In the genomic region with DNA sequence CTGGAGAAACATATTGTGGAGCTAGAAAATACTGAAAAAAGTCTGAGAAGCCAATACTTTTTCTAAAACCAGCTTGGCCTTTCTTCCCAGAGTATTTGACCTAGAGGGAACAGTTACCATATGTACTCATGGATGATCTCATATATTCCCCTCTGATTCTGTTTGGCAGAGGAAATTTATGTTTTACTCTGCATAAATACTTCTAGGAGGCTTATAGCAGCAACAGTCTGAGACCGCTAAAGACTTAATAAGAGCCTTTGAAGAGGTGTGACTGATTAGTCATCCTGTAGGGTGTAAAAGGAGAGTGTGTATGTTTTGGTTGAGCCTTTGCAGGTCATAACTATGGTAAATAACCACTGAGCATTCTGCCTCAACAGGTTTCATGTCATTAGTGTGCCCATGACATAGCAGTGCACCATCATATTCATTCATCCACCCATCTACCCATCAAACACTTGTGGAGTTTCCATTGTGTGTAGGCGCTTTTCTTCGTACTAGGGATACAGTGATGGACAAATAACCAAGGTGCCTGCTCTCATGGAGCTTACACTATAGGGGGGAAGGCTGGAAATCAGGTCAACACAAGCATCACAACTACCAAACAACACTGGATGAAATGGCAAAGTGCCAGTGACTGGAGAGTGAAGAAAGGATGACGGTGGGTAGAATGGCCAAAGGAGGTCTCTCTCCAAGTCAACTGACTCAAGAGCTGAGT, we compare ENCODE assay signal across 24 cellular contexts. TPM values are rescaled to one million over a fixed set of nuclear protein-coding genes. Genes with fewer than 3 reads are reported as not detected.
DNase-seq lines count a peak whose midpoint lies in the region; ATAC-seq and TF ChIP-seq lines count a peak whose summit lies in the region.
"Had no signal": no experiment of that assay in that cellular context is flagged by ENCODE, and none has a peak within 500 bp of the region (broad histone marks: within the 10 kb centered on the region; RNA-seq: fewer than 3 reads in every experiment).

No MANE protein-coding gene starts in this region.

- H2BK5ac ChIP-seq in IMR-90 (ENCODE audit: low read depth, low read length, poor library complexity, severe bottlenecking), result no peak overlapping the region

- no peaks in the 10 kb centered on the region for H3K9me3 ChIP-seq in IMR-90 (ENCODE audit: control insufficient read depth, insufficient read depth, low read length)
- H3K9me3 ChIP-seq: BLaER1 treated with 17β-estradiol and CSF1 and Interleukin-3, amounts not matched to agents 10 nM and 100 nM; breast epithelium; heart right ventricle; vagina had no signal

- TF ChIP-seq CTCF in IMR-90 (conservative IDR thresholded peaks at IDR 0.05; ENCODE audit: low read depth, low read length), result no peak
- no peak for TF ChIP-seq CTCF in natural killer cell (IDR thresholded peaks at IDR 0.05)

- no peak overlapping the region for H3K27ac ChIP-seq in IMR-90 (ENCODE audit: insufficient read depth, low read length)
- H3K27ac ChIP-seq: BLaER1 treated with 17β-estradiol and CSF1 and Interleukin-3, amounts not matched to agents 10 nM and 100 nM; breast epithelium; coronary artery; heart right ventricle; PC-9; vagina had no signal

- intact Hi-C loops in IMR-90 (cut with micrococcal nuclease), result no loop called here
- intact Hi-C loops in natural killer cell (cut with micrococcal nuclease), result no loop called here

- H3K4me3 ChIP-seq in IMR-90 (ENCODE audit: insufficient read depth, low read depth, low read length), result no peak overlapping the region
- H3K4me3 ChIP-seq: BLaER1 treated with 17β-estradiol and CSF1 and Interleukin-3, amounts not matched to agents 10 nM and 100 nM; breast epithelium; coronary artery; GM23338; heart right ventricle; PC-9; vagina had no signal

- no peaks in the 10 kb centered on the region for H3K36me3 ChIP-seq in IMR-90 (ENCODE audit: control insufficient read depth, insufficient read depth, low read length)
- H3K36me3 ChIP-seq: breast epithelium had no signal

- no peak overlapping the region for H3K56ac ChIP-seq in IMR-90 (ENCODE audit: extremely low read depth, insufficient read depth, low read length)

- peaks cover 71 to 84% of the 10 kb centered on the region in 2 donors for H3K4me1 Mint-ChIP-seq in natural killer cell
- H3K4me1 Mint-ChIP-seq: memory B cell; stimulated activated memory B cell treated with anti-CD40 and anti-IgM and Interleukin-4, amounts not matched to agents 10 μg/mL and 1 μg/mL and 100 μg/mL, for 72 hours had no signal

- H2AFZ ChIP-seq in IMR-90 (replicated peaks; ENCODE audit: low read length, poor library complexity), result no peak overlapping the region
- H2AFZ ChIP-seq: GM23338, PC-9 had no signal

- peak; percentile 77 for DNase-seq in DMS53 (lab: John Stamatoyannopoulos, UW)
- peak; percentile 72 for DNase-seq in IMR-90
- no peak for DNase-seq in natural killer cell
- no peak for DNase-seq in CD1c-positive myeloid dendritic cell (ENCODE audit: extremely low spot score)
- DNase-seq in T-helper 2 cell, result no peak
- DNase-seq in NCI-H345 treated with DMSO at 0.1 percent for 48 hours (lab: John Stamatoyannopoulos, UW; ENCODE audit: unreplicated experiment), result no peak
- DNase-seq: heart right ventricle; KBM-7; left cardiac atrium; NCI-H1436 treated with DMSO at 0.1 percent for 48 hours; NCI-H510A treated with DMSO at 0.1 percent for 48 hours; PC-9; SIG-M5; stimulated activated CD4-positive, alpha-beta T cell treated with anti-CD3 and anti-CD28 coated beads, Interleukin-2, amount 100 ng/mL, for 48 hours; T-cell had no signal

- in situ Hi-C loops in IMR-90 (cut with MboI; ENCODE audit: low sequenced_read_pairs), result loop anchor here (25.0 kb wide), 1 partner anchor 853 kb away; the partner anchor contains the start of gene FJX1

- H3K4me1 ChIP-seq in IMR-90 (ENCODE audit: control insufficient read depth, insufficient read depth, low read length), result peaks cover 19% of the 10 kb centered on the region
- H3K4me1 ChIP-seq: breast epithelium had no signal

- H3K4me2 ChIP-seq in IMR-90 (ENCODE audit: low read depth, low read length), result no peak overlapping the region
- H3K4me2 ChIP-seq: BLaER1 treated with 17β-estradiol and CSF1 and Interleukin-3, amounts not matched to agents 10 nM and 100 nM; GM23338; PC-9 had no signal

- H3K4me3 Mint-ChIP-seq in natural killer cell, result no peak overlapping the region
- H3K4me3 Mint-ChIP-seq: GM23338; memory B cell; stimulated activated memory B cell treated with anti-CD40 and anti-IgM and Interleukin-4, amounts not matched to agents 10 μg/mL and 1 μg/mL and 100 μg/mL, for 72 hours; T-cell had no signal

- no peaks in the 10 kb centered on the region for H3K27me3 ChIP-seq in IMR-90 (ENCODE audit: control insufficient read depth, insufficient read depth, low read length)
- H3K27me3 ChIP-seq: BLaER1 treated with 17β-estradiol and CSF1 and Interleukin-3, amounts not matched to agents 10 nM and 100 nM; breast epithelium; heart right ventricle; vagina had no signal

- H3K9me3 Mint-ChIP-seq in natural killer cell, result no peaks in the 10 kb centered on the region
- H3K9me3 Mint-ChIP-seq: GM23338; memory B cell; stimulated activated memory B cell treated with anti-CD40 and anti-IgM and Interleukin-4, amounts not matched to agents 10 μg/mL and 1 μg/mL and 100 μg/mL, for 72 hours; T-cell had no signal

- WGBS in IMR-90 (ENCODE audit: extremely low coverage in 2 of 2, insufficient read length in 1 of 2), 2 experiments, result no CpG with 5 or more reads among the region's 4 CpGs

- H3K18ac ChIP-seq in IMR-90 (ENCODE audit: low read depth, low read length), result no peak overlapping the region; the same call in 1 of the 2 replicates

- no peaks in the 10 kb centered on the region; a peak in 1 of 4 replicates for H3K79me1 ChIP-seq in IMR-90 (ENCODE audit: low read depth in 1 of 2, low read length in 2 of 2)

- peak overlapping the region; percentile 43 for H2BK120ac ChIP-seq in IMR-90 (ENCODE audit: low read depth, low read length)

- H2AK9ac ChIP-seq in IMR-90 (replicated peaks; ENCODE audit: low read depth, low read length, poor library complexity), result no peak overlapping the region

- H3K27me3 Mint-ChIP-seq in natural killer cell (ENCODE audit: low read depth in 2 of 2), result no peaks in the 10 kb centered on the region

- TF ChIP-seq RAD21 in IMR-90 (IDR thresholded peaks at IDR 0.05; ENCODE audit: low read length), result no peak

- H4K91ac ChIP-seq in IMR-90 (ENCODE audit: insufficient read depth, low read depth, low read length), result no peak overlapping the region; the same call in 1 of the 2 replicates

- no peaks in the 10 kb centered on the region for H4K20me1 ChIP-seq in IMR-90 (ENCODE audit: insufficient read depth, low read length)
- H4K20me1 ChIP-seq: BLaER1 treated with 17β-estradiol and CSF1 and Interleukin-3, amounts not matched to agents 10 nM and 100 nM had no signal

- no peak overlapping the region for H4K5ac ChIP-seq in IMR-90 (ENCODE audit: low read depth, low read length)

- H3K36me3 Mint-ChIP-seq in natural killer cell, result peaks cover 34% of the 10 kb centered on the region
- H3K36me3 Mint-ChIP-seq: stimulated activated memory B cell treated with anti-CD40 and anti-IgM and Interleukin-4, amounts not matched to agents 10 μg/mL and 1 μg/mL and 100 μg/mL, for 72 hours had no signal

- dilution Hi-C loops in IMR-90 (cut with HindIII; ENCODE audit: low sequenced_read_pairs, unreplicated experiment), result no loop called here

- H2BK20ac ChIP-seq in IMR-90 (ENCODE audit: low read depth, low read length), result peak overlapping the region; percentile 22; the same call in 1 of the 2 replicates

- peak overlapping the region; percentile 20; the same call in 1 of the 2 replicates for H2AK5ac ChIP-seq in IMR-90 (ENCODE audit: low read depth, low read length)

- H4K8ac ChIP-seq in IMR-90 (ENCODE audit: low read depth in 2 of 2, low read length in 2 of 2), result 0 out of 4 replicates have a peak overlapping the region, but pooled peaks of 1 of the 2 experiments have one; percentile 14

- H2BK15ac ChIP-seq in IMR-90 (ENCODE audit: low read depth, low read length), result no peak overlapping the region; the same call in 2 of the 3 replicates

- H3K9me1 ChIP-seq in IMR-90 (ENCODE audit: insufficient read depth, low read length), result peaks cover 18% of the 10 kb centered on the region

- CTCF ChIA-PET in IMR-90 (lab: Yijun Ruan, JAX), result interaction anchor here (1.4 kb wide), 1 partner anchor 14 kb away, joined by 4 read pairs; no protein-coding TSS in a partner anchor

- BruUV-seq in IMR-90 (replicated peaks; lab: Mats Ljungman, UMichigan), result no TSS peak

- peak overlapping the region; percentile 63 to 87 for H3K27ac Mint-ChIP-seq in natural killer cell
- H3K27ac Mint-ChIP-seq: GM23338; memory B cell; stimulated activated memory B cell treated with anti-CD40 and anti-IgM and Interleukin-4, amounts not matched to agents 10 μg/mL and 1 μg/mL and 100 μg/mL, for 72 hours; T-cell had no signal

- H3K14ac ChIP-seq in IMR-90 (replicated peaks; ENCODE audit: low read depth, low read length), result no peak overlapping the region

- peak overlapping the region; percentile 51 for H3K4ac ChIP-seq in IMR-90 (ENCODE audit: low read depth, low read length)

- POLR2A ChIA-PET in IMR-90 (lab: Charles Lee; ENCODE audit: unreplicated experiment), result no interaction called here

- H3K23ac ChIP-seq in IMR-90 (ENCODE audit: low read depth, low read length), result no peak overlapping the region

- ATAC-seq in IMR-90 (ENCODE audit: low read depth) (peak; percentile 24; the same call in 1 of the 2 replicates), esophagus mucosa (peak; percentile 94), natural killer cell (peak in 2 of 3 donors; percentile 29 to 57), HG03196 (IDR thresholded peaks at IDR 0.05; ENCODE audit: unreplicated experiment) (no peak)
- ATAC-seq: GM23338; heart right ventricle; left cardiac atrium; stimulated activated memory B cell treated with anti-CD40 and anti-IgM and Interleukin-4, amounts not matched to agents 10 μg/mL and 1 μg/mL and 100 μg/mL, for 72 hours; T-cell had no signal

- no peak for TF ChIP-seq POLR2A in IMR-90 (IDR thresholded peaks at IDR 0.05; ENCODE audit: low read depth, low read length)

- no peak overlapping the region for H3K9ac ChIP-seq in IMR-90 (ENCODE audit: low read depth, low read length)
- H3K9ac ChIP-seq: BLaER1 treated with 17β-estradiol and CSF1 and Interleukin-3, amounts not matched to agents 10 nM and 100 nM had no signal

TF ChIP-seq in IMR-90, 13 proteins besides CTCF, POLR2A, EP300 and RAD21 (continues in another document):
- no peak for TF ChIP-seq MAFK (IDR thresholded peaks at IDR 0.05; ENCODE audit: low read depth, low read length)
- TF ChIP-seq CHD1 (IDR thresholded peaks at IDR 0.05; ENCODE audit: low read depth, low read length), result no peak
- TF ChIP-seq NFE2L2 (IDR thresholded peaks at IDR 0.05; ENCODE audit: low read depth, low read length), result no peak
- TF ChIP-seq MAZ (IDR thresholded peaks at IDR 0.05; ENCODE audit: borderline replicate concordance, low read depth, low read length), result no peak

RNA-seq across cellular contexts. Expression of gene TRAF6, which starts 44.5 kb away (rescaled TPM):
- 15.3 and 17.6 TPM in 2 replicates for total RNA-seq in IMR-90 (2012; rRNA removed)
- polyA plus RNA-seq in IMR-90 (2012; rRNA removed), result 5.6 and 6.0 TPM in 2 replicates
- polyA plus RNA-seq in IMR-90 (2012; cell fraction: cytosol; rRNA removed), result 1.5 and 1.9 TPM in 2 replicates
- polyA plus RNA-seq in IMR-90 (2012; cell fraction: nucleus; rRNA removed; ENCODE audit: low replicate concordance), result 1.4 and 10.2 TPM in 2 replicates
- 7.9 TPM for total RNA-seq in esophagus mucosa
- 10 to 100 TPM; 37.9 to 43.3 (median 40.2) TPM for total RNA-seq in natural killer cell

Comparison
In these comparisons a context has a peak if more than half of its experiments do, and no peak if none do; other contexts are left out.
1. DNase-seq: peak in DMS53 (single experiment) and IMR-90 (single experiment); none in natural killer cell (single experiment), CD1c-positive myeloid dendritic cell (single experiment), T-helper 2 cell (0 of 5) and NCI-H345 treated with DMSO at 0.1 percent for 48 hours (single experiment).